22 cellular contexts compared by ENCODE assay signal in genomic region chr10:16348891-16349290, GRCh38.
"Had no signal": no experiment of that assay in that cellular context is flagged by ENCODE, and none has a peak within 500 bp of the region (broad histone marks: within the 10 kb centered on the region; RNA-seq: fewer than 3 reads in every experiment).

No MANE protein-coding gene starts in this region.

- DNase-seq: IMR-90, Karpas-422, KG1, MG63, NCI-H1092 treated with DMSO at 0.1 percent for 48 hours, NCI-H1436, NCI-H187, NCI-H2029, NCI-H2081 treated with DMSO at 0.1 percent for 48 hours, NCI-H2171, NCI-H226, NCI-H446, NCI-H510A, NCI-H524 treated with DMSO at 0.1 percent for 48 hours, NCI-H69, NCI-H774, PC-3, SHP77, SK-N-SH, SW 1271 had no signal

- H3K9me3 ChIP-seq: MG63, SK-N-SH had no signal

- H3K4me2 ChIP-seq: SK-N-SH had no signal

- H3K9ac ChIP-seq: SK-N-SH had no signal

- FAIRE-seq: HepG2 had no signal

- H3K36me3 ChIP-seq: MG63 had no signal

- H3K27me3 ChIP-seq: MG63 had no signal

- H3K27ac ChIP-seq: RWPE1 had no signal

- H3K4me3 ChIP-seq: MG63 had no signal
